Comparison of ENCODE assay signal across 11 cellular contexts in genomic region chr1:195082183-195082582, GRCh38.
"Had no signal": no experiment of that assay in that cellular context is flagged by ENCODE, and none has a peak within 500 bp of the region (broad histone marks: within the 10 kb centered on the region; RNA-seq: fewer than 3 reads in every experiment).

No MANE protein-coding gene starts in this region.

- FAIRE-seq: pancreas had no signal

- H3K27me3 ChIP-seq: hepatocyte, pancreas had no signal

- DNase-seq: activated CD4-positive, alpha-beta T cell treated with anti-CD3 and anti-CD28 coated beads, Interleukin-2, amount 50 U/mL, for 1 hour; activated naive CD4-positive, alpha-beta T cell treated with anti-CD3 and anti-CD28 coated beads, Interleukin-2, amount 50 U/mL, for 16 hours; activated T-cell treated with anti-CD3 and anti-CD28 coated beads, Interleukin-2, amount 50 U/mL, for 1 hour; amygdala; pancreas; stimulated activated CD4-positive, alpha-beta T cell treated with anti-CD3 and anti-CD28 coated beads, Interleukin-15, amount 100 ng/mL, for 24 hours; stimulated activated CD4-positive, alpha-beta T cell treated with anti-CD3 and anti-CD28 coated beads, Interleukin-4, amount 100 ng/mL, for 24 hours had no signal

- H3K4me2 ChIP-seq: hepatocyte had no signal

- H3K4me3 ChIP-seq: hepatocyte, pancreas, thoracic aorta had no signal

- H2AFZ ChIP-seq: hepatocyte had no signal

- H3K79me2 ChIP-seq: hepatocyte had no signal

- H3K4me1 ChIP-seq: pancreas had no signal

- H3K27ac Mint-ChIP-seq: stimulated activated naive CD8-positive, alpha-beta T cell treated with anti-CD3 and anti-CD28 coated beads, Interleukin-15, Interleukin-2, amounts not matched to agents 100 ng/mL and 50 ng/mL, for 24 hours had no signal

- ATAC-seq: pancreas had no signal

- H3K27me3 Mint-ChIP-seq: stimulated activated naive CD8-positive, alpha-beta T cell treated with anti-CD3 and anti-CD28 coated beads, Interleukin-15, Interleukin-2, amounts not matched to agents 100 ng/mL and 50 ng/mL, for 24 hours had no signal

- H3K4me1 Mint-ChIP-seq: neural crest cell had no signal

- H3K4me3 Mint-ChIP-seq: neural crest cell; stimulated activated naive CD8-positive, alpha-beta T cell treated with anti-CD3 and anti-CD28 coated beads, Interleukin-15, Interleukin-2, amounts not matched to agents 100 ng/mL and 50 ng/mL, for 24 hours had no signal

- H3K36me3 ChIP-seq: pancreas, thoracic aorta had no signal

- H3K27ac ChIP-seq: hepatocyte, pancreas, thoracic aorta had no signal

- H3K9me3 ChIP-seq: pancreas, thoracic aorta had no signal

- H3K9me3 Mint-ChIP-seq: neural crest cell; stimulated activated naive CD8-positive, alpha-beta T cell treated with anti-CD3 and anti-CD28 coated beads, Interleukin-15, Interleukin-2, amounts not matched to agents 100 ng/mL and 50 ng/mL, for 24 hours had no signal
